In the genomic region with DNA sequence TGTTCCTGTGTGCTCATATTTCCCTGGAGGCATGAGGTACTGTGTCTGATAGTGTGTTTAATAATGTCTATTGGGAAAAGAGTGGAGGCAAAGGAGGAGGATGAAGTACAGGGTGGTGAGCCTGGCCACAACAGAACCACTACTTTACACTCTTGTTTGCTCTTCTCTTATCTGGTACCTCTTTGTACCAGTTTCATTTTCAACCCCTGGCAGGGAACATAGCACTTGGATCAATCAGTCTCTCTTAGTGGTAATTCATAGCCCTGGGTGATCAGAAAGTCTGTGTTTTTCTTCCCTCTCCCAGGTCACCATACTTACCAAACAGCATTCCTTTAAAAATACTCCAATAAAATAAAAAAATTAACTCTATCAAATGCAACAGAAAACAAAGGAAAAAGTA, we compare ENCODE assay signal across 1 cellular context.
TF ChIP-seq lines count a peak whose summit lies in the region.

No MANE protein-coding gene starts in this region.

TF ChIP-seq in HepG2, 621 proteins besides CTCF, POLR2A, EP300 and RAD21 (continued from another document):
- TF ChIP-seq, protein P1, sequence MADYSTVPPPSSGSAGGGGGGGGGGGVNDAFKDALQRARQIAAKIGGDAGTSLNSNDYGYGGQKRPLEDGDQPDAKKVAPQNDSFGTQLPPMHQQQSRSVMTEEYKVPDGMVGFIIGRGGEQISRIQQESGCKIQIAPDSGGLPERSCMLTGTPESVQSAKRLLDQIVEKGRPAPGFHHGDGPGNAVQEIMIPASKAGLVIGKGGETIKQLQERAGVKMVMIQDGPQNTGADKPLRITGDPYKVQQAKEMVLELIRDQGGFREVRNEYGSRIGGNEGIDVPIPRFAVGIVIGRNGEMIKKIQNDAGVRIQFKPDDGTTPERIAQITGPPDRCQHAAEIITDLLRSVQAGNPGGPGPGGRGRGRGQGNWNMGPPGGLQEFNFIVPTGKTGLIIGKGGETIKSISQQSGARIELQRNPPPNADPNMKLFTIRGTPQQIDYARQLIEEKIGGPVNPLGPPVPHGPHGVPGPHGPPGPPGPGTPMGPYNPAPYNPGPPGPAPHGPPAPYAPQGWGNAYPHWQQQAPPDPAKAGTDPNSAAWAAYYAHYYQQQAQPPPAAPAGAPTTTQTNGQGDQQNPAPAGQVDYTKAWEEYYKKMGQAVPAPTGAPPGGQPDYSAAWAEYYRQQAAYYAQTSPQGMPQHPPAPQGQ (CRISPR knock-in tag; IDR thresholded peaks at IDR 0.05; ENCODE audit: borderline replicate concordance), result no peak
- no peak for TF ChIP-seq KMT2A (CRISPR knock-in tag; IDR thresholded peaks at IDR 0.05)
- no peak for TF ChIP-seq AKAP8 (CRISPR knock-in tag; IDR thresholded peaks at IDR 0.05)
- TF ChIP-seq, protein P2, sequence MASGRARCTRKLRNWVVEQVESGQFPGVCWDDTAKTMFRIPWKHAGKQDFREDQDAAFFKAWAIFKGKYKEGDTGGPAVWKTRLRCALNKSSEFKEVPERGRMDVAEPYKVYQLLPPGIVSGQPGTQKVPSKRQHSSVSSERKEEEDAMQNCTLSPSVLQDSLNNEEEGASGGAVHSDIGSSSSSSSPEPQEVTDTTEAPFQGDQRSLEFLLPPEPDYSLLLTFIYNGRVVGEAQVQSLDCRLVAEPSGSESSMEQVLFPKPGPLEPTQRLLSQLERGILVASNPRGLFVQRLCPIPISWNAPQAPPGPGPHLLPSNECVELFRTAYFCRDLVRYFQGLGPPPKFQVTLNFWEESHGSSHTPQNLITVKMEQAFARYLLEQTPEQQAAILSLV (CRISPR knock-in tag; IDR thresholded peaks at IDR 0.05; ENCODE audit: borderline replicate concordance), result no peak
- TF ChIP-seq ZNF550 (CRISPR knock-in tag; IDR thresholded peaks at IDR 0.05; ENCODE audit: borderline replicate concordance), result no peak
- TF ChIP-seq, protein P3, sequence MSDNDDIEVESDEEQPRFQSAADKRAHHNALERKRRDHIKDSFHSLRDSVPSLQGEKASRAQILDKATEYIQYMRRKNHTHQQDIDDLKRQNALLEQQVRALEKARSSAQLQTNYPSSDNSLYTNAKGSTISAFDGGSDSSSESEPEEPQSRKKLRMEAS (IDR thresholded peaks at IDR 0.05), result no peak
- no peak for TF ChIP-seq ZNF510 (CRISPR knock-in tag; IDR thresholded peaks at IDR 0.05; ENCODE audit: low read depth)
- no peak for TF ChIP-seq SMARCE1 (IDR thresholded peaks at IDR 0.05; ENCODE audit: borderline replicate concordance)
- TF ChIP-seq, protein P4, sequence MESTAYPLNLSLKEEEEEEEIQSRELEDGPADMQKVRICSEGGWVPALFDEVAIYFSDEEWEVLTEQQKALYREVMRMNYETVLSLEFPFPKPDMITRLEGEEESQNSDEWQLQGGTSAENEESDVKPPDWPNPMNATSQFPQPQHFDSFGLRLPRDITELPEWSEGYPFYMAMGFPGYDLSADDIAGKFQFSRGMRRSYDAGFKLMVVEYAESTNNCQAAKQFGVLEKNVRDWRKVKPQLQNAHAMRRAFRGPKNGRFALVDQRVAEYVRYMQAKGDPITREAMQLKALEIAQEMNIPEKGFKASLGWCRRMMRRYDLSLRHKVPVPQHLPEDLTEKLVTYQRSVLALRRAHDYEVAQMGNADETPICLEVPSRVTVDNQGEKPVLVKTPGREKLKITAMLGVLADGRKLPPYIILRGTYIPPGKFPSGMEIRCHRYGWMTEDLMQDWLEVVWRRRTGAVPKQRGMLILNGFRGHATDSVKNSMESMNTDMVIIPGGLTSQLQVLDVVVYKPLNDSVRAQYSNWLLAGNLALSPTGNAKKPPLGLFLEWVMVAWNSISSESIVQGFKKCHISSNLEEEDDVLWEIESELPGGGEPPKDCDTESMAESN (CRISPR knock-in tag; conservative IDR thresholded peaks at IDR 0.05), result no peak
- no peak for TF ChIP-seq ZFP36L1 (CRISPR knock-in tag; IDR thresholded peaks at IDR 0.05)
- TF ChIP-seq MTF2 (CRISPR knock-in tag; IDR thresholded peaks at IDR 0.05; ENCODE audit: borderline replicate concordance), result no peak
- no peak for TF ChIP-seq DPF2 (CRISPR knock-in tag; IDR thresholded peaks at IDR 0.05; ENCODE audit: borderline replicate concordance, low read depth)
- no peak for TF ChIP-seq ZNF432 (CRISPR knock-in tag; IDR thresholded peaks at IDR 0.05; ENCODE audit: borderline replicate concordance)
- no peak for TF ChIP-seq RFX5 (IDR thresholded peaks at IDR 0.05; ENCODE audit: low read depth, low read length)
- TF ChIP-seq ZNF282 (IDR thresholded peaks at IDR 0.05; ENCODE audit: partially characterized antibody), result no peak
- TF ChIP-seq, protein P5, sequence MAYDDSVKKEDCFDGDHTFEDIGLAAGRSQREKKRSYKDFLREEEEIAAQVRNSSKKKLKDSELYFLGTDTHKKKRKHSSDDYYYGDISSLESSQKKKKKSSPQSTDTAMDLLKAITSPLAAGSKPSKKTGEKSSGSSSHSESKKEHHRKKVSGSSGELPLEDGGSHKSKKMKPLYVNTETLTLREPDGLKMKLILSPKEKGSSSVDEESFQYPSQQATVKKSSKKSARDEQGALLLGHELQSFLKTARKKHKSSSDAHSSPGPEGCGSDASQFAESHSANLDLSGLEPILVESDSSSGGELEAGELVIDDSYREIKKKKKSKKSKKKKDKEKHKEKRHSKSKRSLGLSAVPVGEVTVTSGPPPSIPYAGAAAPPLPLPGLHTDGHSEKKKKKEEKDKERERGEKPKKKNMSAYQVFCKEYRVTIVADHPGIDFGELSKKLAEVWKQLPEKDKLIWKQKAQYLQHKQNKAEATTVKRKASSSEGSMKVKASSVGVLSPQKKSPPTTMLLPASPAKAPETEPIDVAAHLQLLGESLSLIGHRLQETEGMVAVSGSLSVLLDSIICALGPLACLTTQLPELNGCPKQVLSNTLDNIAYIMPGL (CRISPR knock-in tag; IDR thresholded peaks at IDR 0.05; ENCODE audit: borderline replicate concordance in 1 of 2, low read depth in 1 of 2), result no peak
- no peak for TF ChIP-seq ZSCAN29 (CRISPR knock-in tag; conservative IDR thresholded peaks at IDR 0.05)
- TF ChIP-seq SP140L (CRISPR knock-in tag; IDR thresholded peaks at IDR 0.05; ENCODE audit: borderline replicate concordance), result no peak
